Comparison of ENCODE assay signal across 3 cellular contexts in the genomic region with DNA sequence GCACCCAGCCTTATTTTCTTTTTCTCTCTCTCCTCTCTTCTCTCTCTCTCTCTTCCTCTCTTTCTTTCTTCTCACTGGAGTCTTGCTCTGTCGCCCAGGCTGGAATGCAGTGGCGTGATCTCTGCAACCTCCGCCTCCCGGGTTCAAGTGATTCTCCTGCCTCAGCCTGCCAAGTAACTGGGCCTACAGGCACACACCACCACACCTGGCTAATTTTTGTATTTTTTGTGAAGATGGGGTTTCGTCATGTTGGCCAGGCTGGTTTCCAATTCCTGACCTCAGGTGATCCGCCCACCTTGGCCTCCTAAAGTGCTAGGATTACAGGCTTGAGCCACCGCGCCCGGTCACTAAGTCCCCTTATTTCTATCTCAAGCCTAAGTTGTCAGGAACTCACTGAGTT. TPM values are rescaled to one million over a fixed set of nuclear protein-coding genes. Genes with fewer than 3 reads are reported as not detected.
"Had no signal": no experiment of that assay in that cellular context is flagged by ENCODE, and none has a peak within 500 bp of the region (broad histone marks: within the 10 kb centered on the region; RNA-seq: fewer than 3 reads in every experiment).

No MANE protein-coding gene starts in this region.

RNA-seq across cellular contexts. Expression of gene PI16, which starts 5.5 kb away (rescaled TPM):
- total RNA-seq: cardiac muscle cell, osteocyte had no signal

RNA-seq across cellular contexts. Expression of gene FGD2, which starts 56.4 kb away (rescaled TPM):
- total RNA-seq: cardiac muscle cell, osteocyte, pulmonary artery endothelial cell had no signal
